ENCODE assay signal across 35 cellular contexts in the genomic region with DNA sequence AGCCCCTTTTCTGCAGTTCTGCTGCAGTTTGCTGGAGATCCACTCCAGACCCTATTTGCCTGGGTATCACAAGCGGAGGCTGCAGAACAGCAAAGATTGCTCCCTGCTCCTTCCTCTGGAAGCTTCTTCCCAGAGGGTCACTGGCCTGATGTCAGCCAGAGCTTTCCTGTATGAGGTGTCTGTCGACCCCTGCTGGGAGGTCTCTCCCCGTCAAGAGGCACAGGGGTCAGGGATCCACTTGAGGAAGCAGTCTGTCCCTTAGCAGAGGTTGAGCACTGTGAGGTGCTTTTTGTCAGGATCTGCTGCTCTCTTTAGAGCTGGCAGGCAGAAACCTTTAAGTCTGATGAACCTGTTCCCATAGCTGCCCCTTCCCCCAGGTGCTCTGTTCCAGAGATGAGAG. TPM values are rescaled to one million over a fixed set of nuclear protein-coding genes. Genes with fewer than 3 reads are reported as not detected.
"Had no signal": no experiment of that assay in that cellular context is flagged by ENCODE, and none has a peak within 500 bp of the region (broad histone marks: within the 10 kb centered on the region; RNA-seq: fewer than 3 reads in every experiment).

No MANE protein-coding gene starts in this region.

- H3K4me1 Mint-ChIP-seq: memory B cell; mesothelial cell of epicardium; naive B cell; neural crest cell; stimulated activated memory B cell treated with anti-CD40 and anti-IgM and Interleukin-4, amounts not matched to agents 10 μg/mL and 1 μg/mL and 100 μg/mL, for 72 hours had no signal

- H3K27me3 ChIP-seq: dorsolateral prefrontal cortex, esophagus muscularis mucosa, foreskin keratinocyte, gastroesophageal sphincter, heart left ventricle, neutrophil, pancreas, spleen, suprapubic skin, transverse colon, upper lobe of right lung, uterus had no signal

- H3K9me3 ChIP-seq: esophagus muscularis mucosa, mucosa of descending colon, neutrophil, pancreas, suprapubic skin, transverse colon, upper lobe of right lung, uterus had no signal

- H3K27me3 Mint-ChIP-seq: memory B cell; naive B cell; natural killer cell treated with Interleukin-12 subunit alpha and Interleukin-12 subunit beta and Interleukin-15 and Interleukin-18, amount 100 ng/mL, for 72 hours had no signal

- DNase-seq: cerebellar nuclear complex; dorsolateral prefrontal cortex; effector CD4-positive, alpha-beta T cell; foreskin keratinocyte; heart left ventricle; hippocampal formation; kidney glomerular epithelial cell; mucosa of descending colon; naive B cell; pancreas; spleen; stimulated activated CD4-positive, alpha-beta T cell treated with anti-CD3 and anti-CD28 coated beads, Interleukin-4, amount 100 ng/mL, for 4 hours; transverse colon; upper lobe of right lung; uterus had no signal

- H3K4me3 ChIP-seq: dorsolateral prefrontal cortex, esophagus muscularis mucosa, gastroesophageal sphincter, heart left ventricle, lung, mucosa of descending colon, pancreas, spleen, suprapubic skin, transverse colon, upper lobe of right lung, uterus had no signal

- H3K27ac Mint-ChIP-seq: memory B cell; mesothelial cell of epicardium; naive B cell; natural killer cell treated with Interleukin-12 subunit alpha and Interleukin-12 subunit beta and Interleukin-15 and Interleukin-18, amount 100 ng/mL, for 72 hours; stimulated activated memory B cell treated with anti-CD40 and anti-IgM and Interleukin-4, amounts not matched to agents 10 μg/mL and 1 μg/mL and 100 μg/mL, for 72 hours; stimulated activated naive CD8-positive, alpha-beta T cell treated with anti-CD3 and anti-CD28 coated beads, Interleukin-15, Interleukin-2, amounts not matched to agents 100 ng/mL and 50 ng/mL, for 24 hours had no signal

- H3K27ac ChIP-seq: dorsolateral prefrontal cortex, esophagus muscularis mucosa, foreskin keratinocyte, gastroesophageal sphincter, heart left ventricle, neutrophil, pancreas, spleen, suprapubic skin, transverse colon, upper lobe of right lung, uterus had no signal

- H3K4me1 ChIP-seq: esophagus muscularis mucosa, foreskin keratinocyte, gastroesophageal sphincter, heart left ventricle, pancreas, spleen, suprapubic skin, transverse colon, upper lobe of right lung, uterus had no signal

- H3K4me3 Mint-ChIP-seq: memory B cell; mesothelial cell of epicardium; naive B cell; natural killer cell treated with Interleukin-12 subunit alpha and Interleukin-12 subunit beta and Interleukin-15 and Interleukin-18, amount 100 ng/mL, for 72 hours; neural crest cell; stimulated activated memory B cell treated with anti-CD40 and anti-IgM and Interleukin-4, amounts not matched to agents 10 μg/mL and 1 μg/mL and 100 μg/mL, for 72 hours; stimulated activated naive CD8-positive, alpha-beta T cell treated with anti-CD3 and anti-CD28 coated beads, Interleukin-15, Interleukin-2, amounts not matched to agents 100 ng/mL and 50 ng/mL, for 24 hours had no signal

- ATAC-seq: foreskin keratinocyte; gastroesophageal sphincter; heart left ventricle; mucosa of descending colon; natural killer cell treated with Interleukin-12 subunit alpha and Interleukin-12 subunit beta and Interleukin-15 and Interleukin-18, amount 100 ng/mL, for 72 hours; pancreas; sciatic nerve; stimulated activated memory B cell treated with anti-CD40 and anti-IgM and Interleukin-4, amounts not matched to agents 10 μg/mL and 1 μg/mL and 100 μg/mL, for 72 hours; upper lobe of right lung had no signal

- H3K9me3 Mint-ChIP-seq: memory B cell; natural killer cell treated with Interleukin-12 subunit alpha and Interleukin-12 subunit beta and Interleukin-15 and Interleukin-18, amount 100 ng/mL, for 72 hours had no signal

- H3K36me3 Mint-ChIP-seq: memory B cell; mesothelial cell of epicardium; naive B cell; natural killer cell treated with Interleukin-12 subunit alpha and Interleukin-12 subunit beta and Interleukin-15 and Interleukin-18, amount 100 ng/mL, for 72 hours; stimulated activated memory B cell treated with anti-CD40 and anti-IgM and Interleukin-4, amounts not matched to agents 10 μg/mL and 1 μg/mL and 100 μg/mL, for 72 hours had no signal

- FAIRE-seq: colon, islet of Langerhans, pancreas had no signal

- H3K36me3 ChIP-seq: esophagus muscularis mucosa, gastroesophageal sphincter, heart left ventricle, neutrophil, pancreas, spleen, suprapubic skin, transverse colon, upper lobe of right lung, uterus had no signal

RNA-seq across cellular contexts. Expression of a gene that starts 42.0 kb away (rescaled TPM):
- total RNA-seq: epithelial cell of proximal tubule; esophagus muscularis mucosa; fibroblast of lung; foreskin keratinocyte; gastroesophageal sphincter; liver; lung; natural killer cell treated with Interleukin-12 subunit alpha and Interleukin-12 subunit beta and Interleukin-15 and Interleukin-18, amount 100 ng/mL, for 72 hours; neural crest cell; omental fat pad; pancreas; posterior vena cava; pulmonary artery endothelial cell; sciatic nerve; spleen; suprapubic skin; upper lobe of right lung had no signal
- polyA plus RNA-seq: fibroblast of lung, foreskin keratinocyte, liver had no signal
